In the genomic region with DNA sequence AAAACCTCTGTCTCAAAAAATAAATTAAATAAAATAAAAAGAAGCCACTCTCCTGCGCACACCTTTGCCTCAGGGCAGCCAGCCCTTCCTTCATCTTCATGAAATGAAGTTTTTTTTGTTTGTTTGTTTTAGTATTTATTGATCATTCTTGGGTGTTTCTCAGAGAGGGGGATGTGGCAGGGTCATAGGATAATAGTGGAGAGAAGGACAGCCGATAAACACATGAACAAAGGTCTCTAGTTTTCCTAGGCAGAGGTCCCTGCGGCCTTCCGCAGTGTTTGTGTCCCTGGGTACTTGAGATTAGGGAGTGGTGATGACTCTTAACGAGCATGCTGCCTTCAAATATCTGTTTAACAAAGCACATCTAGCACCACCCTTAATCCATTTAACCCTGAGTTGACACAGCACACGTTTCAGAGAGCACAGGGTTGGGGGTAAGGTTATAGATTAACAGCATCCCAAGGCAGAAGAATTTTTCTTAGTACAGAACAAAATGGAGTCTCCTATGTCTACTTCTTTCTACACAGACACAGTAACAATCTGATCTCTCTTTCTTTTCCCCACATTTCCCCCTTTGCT, we compare ENCODE assay signal across 1 cellular context.
A peak's percentile ranks its signal among the peaks of the same experiment; 100 is the strongest.
TF ChIP-seq lines count a peak whose summit lies in the region.
"Not testable (repeated sequence)": the region's sequence is repeated elsewhere in the genome, so short reads cannot be mapped to it uniquely, and the experiment has no call there.

No MANE protein-coding gene starts in this region.

TF ChIP-seq in HepG2, 621 proteins besides CTCF, POLR2A, EP300 and RAD21 (continues in another document):
- peak; percentile 11 for TF ChIP-seq SALL1 (CRISPR knock-in tag; IDR thresholded peaks at IDR 0.05)
- TF ChIP-seq NR2F6, SOX13, FOXP1, SOX6 (IDR thresholded peaks at IDR 0.05): not testable (repeated sequence)
- 0 out of 2 replicates have a peak, but pooled peaks have one; percentile 9 for TF ChIP-seq NR2F6 (CRISPR knock-in tag; IDR thresholded peaks at IDR 0.05)
- TF ChIP-seq ZNF609 (CRISPR knock-in tag; IDR thresholded peaks at IDR 0.05; ENCODE audit: borderline replicate concordance), result peak; percentile 17; the same call in 1 of the 2 replicates
- TF ChIP-seq SAP130 (CRISPR knock-in tag; IDR thresholded peaks at IDR 0.05; ENCODE audit: low read depth), result peak; percentile 22; the same call in 1 of the 2 replicates
- 0 out of 2 replicates have a peak, but pooled peaks have one; percentile 12 for TF ChIP-seq RARA (CRISPR knock-in tag; IDR thresholded peaks at IDR 0.05)
- peak; percentile 34; the same call in 1 of the 2 replicates for TF ChIP-seq SOX5 (CRISPR knock-in tag; IDR thresholded peaks at IDR 0.05; ENCODE audit: borderline replicate concordance)
- 0 out of 2 replicates have a peak, but pooled peaks have one; percentile 26 for TF ChIP-seq ZNF281 (CRISPR knock-in tag; IDR thresholded peaks at IDR 0.05; ENCODE audit: borderline replicate concordance)
- peak; percentile 98 for TF ChIP-seq ZNF317 (CRISPR knock-in tag; IDR thresholded peaks at IDR 0.05)
- TF ChIP-seq, protein P1, sequence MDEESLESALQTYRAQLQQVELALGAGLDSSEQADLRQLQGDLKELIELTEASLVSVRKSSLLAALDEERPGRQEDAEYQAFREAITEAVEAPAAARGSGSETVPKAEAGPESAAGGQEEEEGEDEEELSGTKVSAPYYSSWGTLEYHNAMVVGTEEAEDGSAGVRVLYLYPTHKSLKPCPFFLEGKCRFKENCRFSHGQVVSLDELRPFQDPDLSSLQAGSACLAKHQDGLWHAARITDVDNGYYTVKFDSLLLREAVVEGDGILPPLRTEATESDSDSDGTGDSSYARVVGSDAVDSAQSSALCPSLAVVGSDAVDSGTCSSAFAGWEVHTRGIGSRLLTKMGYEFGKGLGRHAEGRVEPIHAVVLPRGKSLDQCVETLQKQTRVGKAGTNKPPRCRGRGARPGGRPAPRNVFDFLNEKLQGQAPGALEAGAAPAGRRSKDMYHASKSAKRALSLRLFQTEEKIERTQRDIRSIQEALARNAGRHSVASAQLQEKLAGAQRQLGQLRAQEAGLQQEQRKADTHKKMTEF (CRISPR knock-in tag; IDR thresholded peaks at IDR 0.05), result 0 out of 2 replicates have a peak, but pooled peaks have one; percentile 25
- TF ChIP-seq PITX1 (CRISPR knock-in tag; IDR thresholded peaks at IDR 0.05), result peak; percentile 61; the same call in 1 of the 2 replicates
- TF ChIP-seq ZNF652 (CRISPR knock-in tag; IDR thresholded peaks at IDR 0.05; ENCODE audit: borderline replicate concordance, low read depth), result peak; percentile 88
- 0 out of 2 replicates have a peak, but pooled peaks have one; percentile 8 for TF ChIP-seq NCOA2 (CRISPR knock-in tag; IDR thresholded peaks at IDR 0.05)
- peak in 1 of 2 experiments; percentile 72; a peak in 2 of 4 replicates for TF ChIP-seq SOX13 (CRISPR knock-in tag; conservative IDR thresholded peaks at IDR 0.05 in 1 of 2, IDR thresholded peaks at IDR 0.05 in 1 of 2)
- TF ChIP-seq BCL6 (CRISPR knock-in tag; IDR thresholded peaks at IDR 0.05), result peak; percentile 81
- TF ChIP-seq HDAC2 (CRISPR knock-in tag; IDR thresholded peaks at IDR 0.05), result peak; percentile 20; the same call in 1 of the 2 replicates
- TF ChIP-seq ZFX (CRISPR knock-in tag; IDR thresholded peaks at IDR 0.05; ENCODE audit: low read depth), result peak; percentile 20; the same call in 1 of the 2 replicates
- peak; percentile 78 for TF ChIP-seq MIXL1 (CRISPR knock-in tag; IDR thresholded peaks at IDR 0.05)
- TF ChIP-seq FOXP1 (CRISPR knock-in tag; IDR thresholded peaks at IDR 0.05), result peak; percentile 53
- peak; percentile 66; the same call in 1 of the 2 replicates for TF ChIP-seq FOXP4 (CRISPR knock-in tag; IDR thresholded peaks at IDR 0.05)
- peak; percentile 61 for TF ChIP-seq PAXIP1 (CRISPR knock-in tag; conservative IDR thresholded peaks at IDR 0.05)
- TF ChIP-seq, protein P2, sequence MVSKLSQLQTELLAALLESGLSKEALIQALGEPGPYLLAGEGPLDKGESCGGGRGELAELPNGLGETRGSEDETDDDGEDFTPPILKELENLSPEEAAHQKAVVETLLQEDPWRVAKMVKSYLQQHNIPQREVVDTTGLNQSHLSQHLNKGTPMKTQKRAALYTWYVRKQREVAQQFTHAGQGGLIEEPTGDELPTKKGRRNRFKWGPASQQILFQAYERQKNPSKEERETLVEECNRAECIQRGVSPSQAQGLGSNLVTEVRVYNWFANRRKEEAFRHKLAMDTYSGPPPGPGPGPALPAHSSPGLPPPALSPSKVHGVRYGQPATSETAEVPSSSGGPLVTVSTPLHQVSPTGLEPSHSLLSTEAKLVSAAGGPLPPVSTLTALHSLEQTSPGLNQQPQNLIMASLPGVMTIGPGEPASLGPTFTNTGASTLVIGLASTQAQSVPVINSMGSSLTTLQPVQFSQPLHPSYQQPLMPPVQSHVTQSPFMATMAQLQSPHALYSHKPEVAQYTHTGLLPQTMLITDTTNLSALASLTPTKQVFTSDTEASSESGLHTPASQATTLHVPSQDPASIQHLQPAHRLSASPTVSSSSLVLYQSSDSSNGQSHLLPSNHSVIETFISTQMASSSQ (IDR thresholded peaks at IDR 0.05; ENCODE audit: low read depth), result peak; percentile 40; the same call in 1 of the 2 replicates
- TF ChIP-seq, protein P2 (CRISPR knock-in tag; IDR thresholded peaks at IDR 0.05; ENCODE audit: borderline replicate concordance), result not testable (repeated sequence)
- peak; percentile 62; the same call in 1 of the 2 replicates for TF ChIP-seq SOX6 (CRISPR knock-in tag; IDR thresholded peaks at IDR 0.05)
- TF ChIP-seq HMG20A (CRISPR knock-in tag; IDR thresholded peaks at IDR 0.05; ENCODE audit: borderline replicate concordance), result peak; percentile 32; the same call in 1 of the 2 replicates
- 0 out of 2 replicates have a peak, but pooled peaks have one; percentile 5 for TF ChIP-seq TCF7 (IDR thresholded peaks at IDR 0.05; ENCODE audit: low read depth)
